In the genomic region with DNA sequence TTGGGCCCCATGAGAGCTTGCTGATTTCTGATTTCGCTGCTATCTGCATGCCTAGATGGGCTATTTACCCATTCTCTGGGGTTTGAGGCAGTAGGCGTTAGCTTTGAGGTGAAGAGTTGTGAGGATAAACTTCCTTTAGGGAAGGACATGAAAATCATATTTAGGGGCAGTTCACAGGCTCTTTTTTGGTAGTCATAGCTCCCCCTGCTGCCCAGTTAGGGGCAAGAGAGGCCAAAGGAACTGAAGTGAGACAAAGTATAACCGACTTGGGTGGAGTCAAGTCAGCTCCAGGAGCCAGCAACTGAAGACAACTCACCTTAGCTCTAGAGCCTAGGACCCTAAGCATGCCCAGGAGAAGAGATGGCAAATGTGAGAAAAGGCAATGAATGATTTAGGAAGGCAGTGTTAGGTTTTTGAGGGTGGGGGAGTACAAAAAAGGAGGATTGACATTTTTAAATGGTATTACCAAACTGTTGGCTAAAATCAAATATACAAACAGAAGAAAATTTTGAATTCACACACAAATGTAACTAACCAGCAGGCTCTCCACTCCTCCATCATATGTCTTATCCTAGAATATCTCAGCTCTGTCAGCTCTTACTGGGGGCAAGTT, we compare ENCODE assay signal across 9 cellular contexts.
DNase-seq lines count a peak whose midpoint lies in the region; ATAC-seq, FAIRE-seq and TF ChIP-seq lines count a peak whose summit lies in the region.
"Had no signal": no experiment of that assay in that cellular context is flagged by ENCODE, and none has a peak within 500 bp of the region (broad histone marks: within the 10 kb centered on the region; RNA-seq: fewer than 3 reads in every experiment).

No MANE protein-coding gene starts in this region.

- no peak for TF ChIP-seq POLR2A in breast epithelium (IDR thresholded peaks at IDR 0.05)

- no peak overlapping the region for H3K4me2 ChIP-seq in keratinocyte (ENCODE audit: control insufficient read depth, extremely low read depth, insufficient read depth, low read depth, low read length)
- H3K4me2 ChIP-seq: BLaER1 had no signal

- peak; percentile 89 for FAIRE-seq in keratinocyte (lab: Jason Lieb, UNC)

- H3K9ac ChIP-seq in keratinocyte (ENCODE audit: control insufficient read depth, extremely low read depth, insufficient read depth, low read length), result no peak overlapping the region
- H3K9ac ChIP-seq: BLaER1 had no signal

- intact Hi-C loops in breast epithelium (cut with DNase I; ENCODE audit: low total_unique reads), result no loop called here

- H2AFZ ChIP-seq in keratinocyte (ENCODE audit: control insufficient read depth, low read length), result peak overlapping the region; percentile 51

- H3K27ac ChIP-seq in breast epithelium (no peak overlapping the region), keratinocyte (ENCODE audit: control insufficient read depth, insufficient read depth, low read length) (no peak overlapping the region)
- H3K27ac ChIP-seq: BLaER1 had no signal

- no peaks in the 10 kb centered on the region for H3K79me2 ChIP-seq in keratinocyte (ENCODE audit: control insufficient read depth, insufficient read depth, low read length)

- dilution Hi-C loops in keratinocyte (cut with MboI; ENCODE audit: extremely low pct_ligation_motif_present, low sequenced_read_pairs), result no loop called here

- H3K4me1 ChIP-seq in breast epithelium (no peaks in the 10 kb centered on the region), keratinocyte (ENCODE audit: control insufficient read depth, extremely low read depth, insufficient read depth, low read length) (peaks cover 19% of the 10 kb centered on the region)

- H3K36me3 ChIP-seq in breast epithelium, result no peaks in the 10 kb centered on the region
- H3K36me3 ChIP-seq in keratinocyte (ENCODE audit: control insufficient read depth in 2 of 2, extremely low read depth in 1 of 2, insufficient read depth in 2 of 2, low read length in 2 of 2), result no peaks in the 10 kb centered on the region
- H3K36me3 ChIP-seq: BLaER1 had no signal

- peak; percentile 44 to 73 (median 65) for TF ChIP-seq CTCF in breast epithelium (IDR thresholded peaks at IDR 0.05)
- TF ChIP-seq CTCF in keratinocyte (optimal IDR thresholded peaks at IDR 0.05 in 1 of 3, IDR thresholded peaks at IDR 0.05 in 1 of 3, conservative IDR thresholded peaks at IDR 0.05 in 1 of 3; ENCODE audit: extremely low read depth in 1 of 3, insufficient read depth in 2 of 3, low read length in 3 of 3), result peak; percentile 61 to 80 (median 78)

- no peaks in the 10 kb centered on the region for H3K27me3 ChIP-seq in breast epithelium
- no peaks in the 10 kb centered on the region for H3K27me3 ChIP-seq in keratinocyte (ENCODE audit: control insufficient read depth, extremely low read depth, insufficient read depth, low read length)
- H3K27me3 ChIP-seq: BLaER1 had no signal

- H3K9me3 ChIP-seq in breast epithelium, result no peaks in the 10 kb centered on the region
- no peaks in the 10 kb centered on the region for H3K9me3 ChIP-seq in keratinocyte (ENCODE audit: control insufficient read depth, low read depth, low read length)
- H3K9me3 ChIP-seq: BLaER1 had no signal

- H4K20me1 ChIP-seq in keratinocyte (ENCODE audit: control insufficient read depth, extremely low read depth, insufficient read depth, low read length), result no peaks in the 10 kb centered on the region
- H4K20me1 ChIP-seq: BLaER1 had no signal

- DNase-seq in DMS 273 (lab: John Stamatoyannopoulos, UW; ENCODE audit: unreplicated experiment) (peak; percentile 63), DMS 273 treated with DMSO at 0.1 percent for 48 hours (lab: John Stamatoyannopoulos, UW) (no peak), NCI-H2029 treated with DMSO at 0.1 percent for 48 hours (lab: John Stamatoyannopoulos, UW) (peak; percentile 38), UCSD-AML1 (lab: John Stamatoyannopoulos, UW; ENCODE audit: unreplicated experiment) (peak; percentile 64), breast epithelium (ENCODE audit: low spot score in 2 of 2) (peak; percentile 39 to 62), keratinocyte (ENCODE audit: low read depth, low spot score) (peak; percentile 36)
- DNase-seq in stimulated activated CD4-positive, alpha-beta T cell treated with anti-CD3 and anti-CD28 coated beads, Interleukin-2, amount 100 ng/mL, for 24 hours, result peak; percentile 35 to 53

- H3K4me3 ChIP-seq in breast epithelium, result no peak overlapping the region
- no peak overlapping the region for H3K4me3 ChIP-seq in keratinocyte (ENCODE audit: control insufficient read depth in 2 of 3, extremely low read depth in 1 of 3, insufficient read depth in 2 of 3, low read depth in 1 of 3, low read length in 3 of 3)
- H3K4me3 ChIP-seq: BLaER1 had no signal

- peak; percentile 86 for ATAC-seq in HG02938 (IDR thresholded peaks at IDR 0.05; ENCODE audit: unreplicated experiment)

- H3K9me1 ChIP-seq in keratinocyte (ENCODE audit: control insufficient read depth, extremely low read depth, insufficient read depth, low read length), result no peaks in the 10 kb centered on the region
